Comparison of ENCODE assay signal across 19 cellular contexts in the genomic region with DNA sequence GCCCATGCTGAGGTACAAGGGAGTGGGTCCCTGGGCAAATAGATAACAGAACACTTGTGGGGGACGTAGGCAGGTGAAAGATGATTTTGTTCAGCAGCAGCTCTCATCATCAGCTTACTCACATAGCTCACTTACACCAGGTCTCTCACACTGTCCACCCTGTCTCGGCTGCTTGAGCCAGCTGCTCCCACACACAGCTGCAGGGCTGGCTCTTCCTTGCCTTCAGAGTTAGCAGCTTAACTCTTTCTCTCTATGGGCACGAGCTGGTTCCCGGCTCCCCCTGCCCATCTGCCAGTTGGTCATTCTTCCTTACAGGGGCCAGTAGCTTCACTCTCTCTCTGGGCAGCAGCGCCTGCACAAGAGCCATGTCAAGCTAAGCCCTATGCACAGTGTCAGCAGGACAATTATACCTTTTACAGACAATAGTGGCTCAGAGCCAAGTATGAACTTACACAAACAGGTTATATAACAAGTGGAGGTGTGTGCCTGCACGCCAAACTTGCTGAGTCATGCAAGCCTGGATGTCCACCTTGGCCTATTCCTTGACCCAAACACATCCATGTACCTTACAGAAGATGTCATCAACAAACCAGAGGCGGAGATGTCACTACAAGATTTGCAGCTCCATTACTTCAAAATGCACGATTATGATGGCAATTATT.
"Had no signal": no experiment of that assay in that cellular context is flagged by ENCODE, and none has a peak within 500 bp of the region (broad histone marks: within the 10 kb centered on the region; RNA-seq: fewer than 3 reads in every experiment).

No MANE protein-coding gene starts in this region.

- H3K36me3 ChIP-seq: gastrocnemius medialis, ovary, transverse colon had no signal

- H3K4me3 ChIP-seq: body of pancreas, gastrocnemius medialis, ovary, testis, transverse colon had no signal

- FAIRE-seq: colon had no signal

- H3K4me1 ChIP-seq: body of pancreas, gastrocnemius medialis, testis, transverse colon had no signal

- ATAC-seq: activated CD4-positive, alpha-beta T cell treated with anti-CD3 and anti-CD28 coated beads for 36 hours; activated CD8-positive, alpha-beta memory T cell treated with anti-CD3 and anti-CD28 coated beads, Interleukin-2, amount 10 ng/mL, durations not matched to agents 7 days and 5 days; activated CD8-positive, alpha-beta T cell treated with anti-CD3 and anti-CD28 coated beads, Interleukin-2, amount 10 ng/mL, durations not matched to agents 7 days and 5 days; body of pancreas; gastrocnemius medialis had no signal

- DNase-seq: activated CD4-positive, alpha-beta T cell treated with anti-CD3 and anti-CD28 coated beads for 36 hours; activated CD4-positive, CD25-positive, alpha-beta regulatory T cell; activated CD8-positive, alpha-beta memory T cell treated with anti-CD3 and anti-CD28 coated beads, Interleukin-2, amount 10 ng/mL, durations not matched to agents 7 days and 5 days; activated CD8-positive, alpha-beta T cell treated with anti-CD3 and anti-CD28 coated beads, Interleukin-2, amount 10 ng/mL, durations not matched to agents 7 days and 5 days; activated effector memory CD4-positive, alpha-beta T cell treated with Interleukin-2 at 50 U/mL for 16 hours; activated naive CD4-positive, alpha-beta T cell treated with Interleukin-2 at 50 U/mL for 16 hours; aorta; body of pancreas; dermis blood vessel endothelial cell; effector CD4-positive, alpha-beta T cell; gastrocnemius medialis; glutamatergic neuron; islet precursor cell; mammary epithelial cell; ovary; stimulated activated naive CD4-positive, alpha-beta T cell; testis; transverse colon had no signal

- H3K27me3 ChIP-seq: body of pancreas, gastrocnemius medialis, ovary, testis, transverse colon had no signal

- H3K9me3 ChIP-seq: body of pancreas, gastrocnemius medialis, ovary, testis had no signal

- H3K27ac ChIP-seq: body of pancreas, gastrocnemius medialis, ovary, testis, transverse colon had no signal
